ENCODE assay signal across 2 cellular contexts in genomic region chr6:63295553-63295952, GRCh38.
TF ChIP-seq lines count a peak whose summit lies in the region.

No MANE protein-coding gene starts in this region.

TF ChIP-seq in A549, 52 proteins besides CTCF, POLR2A, EP300 and RAD21 (continued from another document):
- TF ChIP-seq, protein P1, sequence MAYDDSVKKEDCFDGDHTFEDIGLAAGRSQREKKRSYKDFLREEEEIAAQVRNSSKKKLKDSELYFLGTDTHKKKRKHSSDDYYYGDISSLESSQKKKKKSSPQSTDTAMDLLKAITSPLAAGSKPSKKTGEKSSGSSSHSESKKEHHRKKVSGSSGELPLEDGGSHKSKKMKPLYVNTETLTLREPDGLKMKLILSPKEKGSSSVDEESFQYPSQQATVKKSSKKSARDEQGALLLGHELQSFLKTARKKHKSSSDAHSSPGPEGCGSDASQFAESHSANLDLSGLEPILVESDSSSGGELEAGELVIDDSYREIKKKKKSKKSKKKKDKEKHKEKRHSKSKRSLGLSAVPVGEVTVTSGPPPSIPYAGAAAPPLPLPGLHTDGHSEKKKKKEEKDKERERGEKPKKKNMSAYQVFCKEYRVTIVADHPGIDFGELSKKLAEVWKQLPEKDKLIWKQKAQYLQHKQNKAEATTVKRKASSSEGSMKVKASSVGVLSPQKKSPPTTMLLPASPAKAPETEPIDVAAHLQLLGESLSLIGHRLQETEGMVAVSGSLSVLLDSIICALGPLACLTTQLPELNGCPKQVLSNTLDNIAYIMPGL (CRISPR knock-in tag; IDR thresholded peaks at IDR 0.05; ENCODE audit: borderline replicate concordance): no peak
- TF ChIP-seq CBX8 (IDR thresholded peaks at IDR 0.05): no peak
- TF ChIP-seq CBX2 (IDR thresholded peaks at IDR 0.05; ENCODE audit: borderline replicate concordance, low read depth): no peak
- no peak for TF ChIP-seq MYC (IDR thresholded peaks at IDR 0.05; ENCODE audit: borderline replicate concordance, low read length)

TF ChIP-seq in GM12878, 131 proteins besides CTCF, POLR2A, EP300 and RAD21 (continued from another document):
- TF ChIP-seq, protein P2, sequence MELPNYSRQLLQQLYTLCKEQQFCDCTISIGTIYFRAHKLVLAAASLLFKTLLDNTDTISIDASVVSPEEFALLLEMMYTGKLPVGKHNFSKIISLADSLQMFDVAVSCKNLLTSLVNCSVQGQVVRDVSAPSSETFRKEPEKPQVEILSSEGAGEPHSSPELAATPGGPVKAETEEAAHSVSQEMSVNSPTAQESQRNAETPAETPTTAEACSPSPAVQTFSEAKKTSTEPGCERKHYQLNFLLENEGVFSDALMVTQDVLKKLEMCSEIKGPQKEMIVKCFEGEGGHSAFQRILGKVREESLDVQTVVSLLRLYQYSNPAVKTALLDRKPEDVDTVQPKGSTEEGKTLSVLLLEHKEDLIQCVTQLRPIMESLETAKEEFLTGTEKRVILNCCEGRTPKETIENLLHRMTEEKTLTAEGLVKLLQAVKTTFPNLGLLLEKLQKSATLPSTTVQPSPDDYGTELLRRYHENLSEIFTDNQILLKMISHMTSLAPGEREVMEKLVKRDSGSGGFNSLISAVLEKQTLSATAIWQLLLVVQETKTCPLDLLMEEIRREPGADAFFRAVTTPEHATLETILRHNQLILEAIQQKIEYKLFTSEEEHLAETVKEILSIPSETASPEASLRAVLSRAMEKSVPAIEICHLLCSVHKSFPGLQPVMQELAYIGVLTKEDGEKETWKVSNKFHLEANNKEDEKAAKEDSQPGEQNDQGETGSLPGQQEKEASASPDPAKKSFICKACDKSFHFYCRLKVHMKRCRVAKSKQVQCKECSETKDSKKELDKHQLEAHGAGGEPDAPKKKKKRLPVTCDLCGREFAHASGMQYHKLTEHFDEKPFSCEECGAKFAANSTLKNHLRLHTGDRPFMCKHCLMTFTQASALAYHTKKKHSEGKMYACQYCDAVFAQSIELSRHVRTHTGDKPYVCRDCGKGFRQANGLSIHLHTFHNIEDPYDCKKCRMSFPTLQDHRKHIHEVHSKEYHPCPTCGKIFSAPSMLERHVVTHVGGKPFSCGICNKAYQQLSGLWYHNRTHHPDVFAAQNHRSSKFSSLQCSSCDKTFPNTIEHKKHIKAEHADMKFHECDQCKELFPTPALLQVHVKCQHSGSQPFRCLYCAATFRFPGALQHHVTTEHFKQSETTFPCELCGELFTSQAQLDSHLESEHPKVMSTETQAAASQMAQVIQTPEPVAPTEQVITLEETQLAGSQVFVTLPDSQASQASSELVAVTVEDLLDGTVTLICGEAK (IDR thresholded peaks at IDR 0.05; ENCODE audit: borderline replicate concordance): no peak
- TF ChIP-seq CBX3 (IDR thresholded peaks at IDR 0.05; ENCODE audit: borderline replicate concordance, low read depth) (no peak), ASH2L (IDR thresholded peaks at IDR 0.05; ENCODE audit: borderline replicate concordance, low read depth) (no peak), MYC (IDR thresholded peaks at IDR 0.05; ENCODE audit: insufficient read depth, insufficient read length, insufficient replicate concordance, low read length, severe bottlenecking) (no peak), CHD2 (IDR thresholded peaks at IDR 0.05; ENCODE audit: borderline replicate concordance, low read depth, low read length) (no peak), RAD51 (IDR thresholded peaks at IDR 0.05) (no peak), ZNF24 (IDR thresholded peaks at IDR 0.05) (no peak), JUNB (IDR thresholded peaks at IDR 0.05) (no peak), KDM1A (IDR thresholded peaks at IDR 0.05; ENCODE audit: borderline replicate concordance) (no peak), EED (IDR thresholded peaks at IDR 0.05; ENCODE audit: low read depth) (no peak), TBL1XR1 (IDR thresholded peaks at IDR 0.05; ENCODE audit: low read depth, low read length) (no peak), CREB1 (IDR thresholded peaks at IDR 0.05; ENCODE audit: low read depth) (no peak), PKNOX1 (IDR thresholded peaks at IDR 0.05) (no peak)
- TF ChIP-seq, protein P3, sequence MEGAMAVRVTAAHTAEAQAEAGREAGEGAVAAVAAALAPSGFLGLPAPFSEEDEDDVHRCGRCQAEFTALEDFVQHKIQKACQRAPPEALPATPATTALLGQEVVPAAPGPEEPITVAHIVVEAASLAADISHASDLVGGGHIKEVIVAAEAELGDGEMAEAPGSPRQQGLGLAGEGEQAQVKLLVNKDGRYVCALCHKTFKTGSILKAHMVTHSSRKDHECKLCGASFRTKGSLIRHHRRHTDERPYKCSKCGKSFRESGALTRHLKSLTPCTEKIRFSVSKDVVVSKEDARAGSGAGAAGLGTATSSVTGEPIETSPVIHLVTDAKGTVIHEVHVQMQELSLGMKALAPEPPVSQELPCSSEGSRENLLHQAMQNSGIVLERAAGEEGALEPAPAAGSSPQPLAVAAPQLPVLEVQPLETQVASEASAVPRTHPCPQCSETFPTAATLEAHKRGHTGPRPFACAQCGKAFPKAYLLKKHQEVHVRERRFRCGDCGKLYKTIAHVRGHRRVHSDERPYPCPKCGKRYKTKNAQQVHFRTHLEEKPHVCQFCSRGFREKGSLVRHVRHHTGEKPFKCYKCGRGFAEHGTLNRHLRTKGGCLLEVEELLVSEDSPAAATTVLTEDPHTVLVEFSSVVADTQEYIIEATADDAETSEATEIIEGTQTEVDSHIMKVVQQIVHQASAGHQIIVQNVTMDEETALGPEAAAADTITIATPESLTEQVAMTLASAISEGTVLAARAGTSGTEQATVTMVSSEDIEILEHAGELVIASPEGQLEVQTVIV (IDR thresholded peaks at IDR 0.05; ENCODE audit: borderline replicate concordance, partially characterized antibody): no peak
